In the genomic region with DNA sequence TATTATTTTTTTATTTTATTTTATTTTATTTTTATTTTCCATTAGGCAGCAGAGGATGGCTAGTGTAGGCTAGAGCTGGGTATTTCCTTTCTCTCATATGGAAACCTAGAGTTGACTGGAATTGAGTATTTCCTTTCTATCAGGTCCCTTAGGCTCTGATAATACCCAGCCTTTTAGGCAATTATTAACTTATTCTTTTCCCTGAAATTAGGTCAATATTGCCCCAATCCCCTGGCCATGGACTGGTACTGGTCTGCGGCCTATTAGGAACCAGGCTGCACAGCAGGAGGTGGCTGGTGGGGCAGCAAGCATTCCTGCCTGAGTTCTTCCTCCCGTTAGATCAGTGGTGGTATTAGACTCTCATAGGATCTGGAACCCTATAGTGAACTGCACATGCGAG, we compare ENCODE assay signal across 1 cellular context.
TF ChIP-seq lines count a peak whose summit lies in the region.

No MANE protein-coding gene starts in this region.

TF ChIP-seq in HepG2, 621 proteins besides CTCF, POLR2A, EP300 and RAD21:
- TF ChIP-seq, protein P1, sequence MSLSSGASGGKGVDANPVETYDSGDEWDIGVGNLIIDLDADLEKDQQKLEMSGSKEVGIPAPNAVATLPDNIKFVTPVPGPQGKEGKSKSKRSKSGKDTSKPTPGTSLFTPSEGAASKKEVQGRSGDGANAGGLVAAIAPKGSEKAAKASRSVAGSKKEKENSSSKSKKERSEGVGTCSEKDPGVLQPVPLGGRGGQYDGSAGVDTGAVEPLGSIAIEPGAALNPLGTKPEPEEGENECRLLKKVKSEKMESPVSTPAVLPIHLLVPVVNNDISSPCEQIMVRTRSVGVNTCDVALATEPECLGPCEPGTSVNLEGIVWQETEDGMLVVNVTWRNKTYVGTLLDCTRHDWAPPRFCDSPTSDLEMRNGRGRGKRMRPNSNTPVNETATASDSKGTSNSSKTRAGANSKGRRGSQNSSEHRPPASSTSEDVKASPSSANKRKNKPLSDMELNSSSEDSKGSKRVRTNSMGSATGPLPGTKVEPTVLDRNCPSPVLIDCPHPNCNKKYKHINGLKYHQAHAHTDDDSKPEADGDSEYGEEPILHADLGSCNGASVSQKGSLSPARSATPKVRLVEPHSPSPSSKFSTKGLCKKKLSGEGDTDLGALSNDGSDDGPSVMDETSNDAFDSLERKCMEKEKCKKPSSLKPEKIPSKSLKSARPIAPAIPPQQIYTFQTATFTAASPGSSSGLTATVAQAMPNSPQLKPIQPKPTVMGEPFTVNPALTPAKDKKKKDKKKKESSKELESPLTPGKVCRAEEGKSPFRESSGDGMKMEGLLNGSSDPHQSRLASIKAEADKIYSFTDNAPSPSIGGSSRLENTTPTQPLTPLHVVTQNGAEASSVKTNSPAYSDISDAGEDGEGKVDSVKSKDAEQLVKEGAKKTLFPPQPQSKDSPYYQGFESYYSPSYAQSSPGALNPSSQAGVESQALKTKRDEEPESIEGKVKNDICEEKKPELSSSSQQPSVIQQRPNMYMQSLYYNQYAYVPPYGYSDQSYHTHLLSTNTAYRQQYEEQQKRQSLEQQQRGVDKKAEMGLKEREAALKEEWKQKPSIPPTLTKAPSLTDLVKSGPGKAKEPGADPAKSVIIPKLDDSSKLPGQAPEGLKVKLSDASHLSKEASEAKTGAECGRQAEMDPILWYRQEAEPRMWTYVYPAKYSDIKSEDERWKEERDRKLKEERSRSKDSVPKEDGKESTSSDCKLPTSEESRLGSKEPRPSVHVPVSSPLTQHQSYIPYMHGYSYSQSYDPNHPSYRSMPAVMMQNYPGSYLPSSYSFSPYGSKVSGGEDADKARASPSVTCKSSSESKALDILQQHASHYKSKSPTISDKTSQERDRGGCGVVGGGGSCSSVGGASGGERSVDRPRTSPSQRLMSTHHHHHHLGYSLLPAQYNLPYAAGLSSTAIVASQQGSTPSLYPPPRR (CRISPR knock-in tag; IDR thresholded peaks at IDR 0.05; ENCODE audit: borderline replicate concordance) = no peak
- no peak for TF ChIP-seq NFE2L2 (IDR thresholded peaks at IDR 0.05; ENCODE audit: low read length)
- TF ChIP-seq, protein P2, sequence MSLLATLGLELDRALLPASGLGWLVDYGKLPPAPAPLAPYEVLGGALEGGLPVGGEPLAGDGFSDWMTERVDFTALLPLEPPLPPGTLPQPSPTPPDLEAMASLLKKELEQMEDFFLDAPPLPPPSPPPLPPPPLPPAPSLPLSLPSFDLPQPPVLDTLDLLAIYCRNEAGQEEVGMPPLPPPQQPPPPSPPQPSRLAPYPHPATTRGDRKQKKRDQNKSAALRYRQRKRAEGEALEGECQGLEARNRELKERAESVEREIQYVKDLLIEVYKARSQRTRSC (CRISPR knock-in tag; IDR thresholded peaks at IDR 0.05; ENCODE audit: low read depth) = no peak
- no peak for TF ChIP-seq CERS6 (CRISPR knock-in tag; IDR thresholded peaks at IDR 0.05)
- TF ChIP-seq ZFP62 (CRISPR knock-in tag; IDR thresholded peaks at IDR 0.05) = no peak
- TF ChIP-seq FIP1L1 (IDR thresholded peaks at IDR 0.05; ENCODE audit: borderline replicate concordance, insufficient read depth, low read depth, low read length) = no peak
- no peak for TF ChIP-seq ZNF496 (CRISPR knock-in tag; IDR thresholded peaks at IDR 0.05; ENCODE audit: insufficient replicate concordance)
- no peak for TF ChIP-seq ZNF687 (CRISPR knock-in tag; IDR thresholded peaks at IDR 0.05)
- TF ChIP-seq PCBP1 (IDR thresholded peaks at IDR 0.05; ENCODE audit: borderline replicate concordance, low read depth, low read length) = no peak
- no peak for TF ChIP-seq ZNF543 (CRISPR knock-in tag; IDR thresholded peaks at IDR 0.05)
- TF ChIP-seq BHLHE40 (IDR thresholded peaks at IDR 0.05; ENCODE audit: low read length) = no peak
